ENCODE assay signal across 19 cellular contexts in genomic region chr1:164922585-164922984, GRCh38.
"Had no signal": no experiment of that assay in that cellular context is flagged by ENCODE, and none has a peak within 500 bp of the region (broad histone marks: within the 10 kb centered on the region; RNA-seq: fewer than 3 reads in every experiment).

No MANE protein-coding gene starts in this region.

- H3K9me3 Mint-ChIP-seq: activated naive CD4-positive, alpha-beta T cell treated with anti-CD3 and anti-CD28 coated beads for 36 hours; activated T-helper 2 cell treated with anti-CD3 and anti-CD28 coated beads, Interferon-gamma antibody, Interleukin-2, Interleukin-4, amounts not matched to agents 10 μg/mL and 5 μg/mL and 100 μg/mL, durations not matched to agents 14 hours and 24 hours and 36 hours; memory B cell had no signal

- H3K4me3 ChIP-seq: cardiac muscle cell, hepatocyte, left lung, mucosa of descending colon, pancreas, sigmoid colon, spleen, stomach, testis, upper lobe of left lung had no signal

- H3K4me1 Mint-ChIP-seq: memory B cell; naive thymus-derived CD4-positive, alpha-beta T cell had no signal

- H3K9me3 ChIP-seq: left lung, mucosa of descending colon, pancreas, sigmoid colon, spleen, stomach, testis, upper lobe of left lung had no signal

- H3K36me3 ChIP-seq: cardiac muscle cell, left lung, pancreas, sigmoid colon, spleen, stomach, upper lobe of left lung had no signal

- DNase-seq: activated CD4-positive, alpha-beta T cell treated with anti-CD3 and anti-CD28 coated beads, Interleukin-2, amount 50 U/mL, for 1 hour; activated CD4-positive, CD25-positive, alpha-beta regulatory T cell; activated naive CD4-positive, alpha-beta T cell treated with anti-CD3 and anti-CD28 coated beads for 36 hours; left lung; mucosa of descending colon; naive thymus-derived CD4-positive, alpha-beta T cell; pancreas; sigmoid colon; spleen; stomach; testis; upper lobe of left lung had no signal

- H3K36me3 Mint-ChIP-seq: memory B cell; naive thymus-derived CD4-positive, alpha-beta T cell had no signal

- H3K27ac Mint-ChIP-seq: activated naive CD4-positive, alpha-beta T cell treated with anti-CD3 and anti-CD28 coated beads for 36 hours; activated T-helper 2 cell treated with anti-CD3 and anti-CD28 coated beads, Interferon-gamma antibody, Interleukin-2, Interleukin-4, amounts not matched to agents 10 μg/mL and 5 μg/mL and 100 μg/mL, durations not matched to agents 14 hours and 24 hours and 36 hours; memory B cell; naive thymus-derived CD4-positive, alpha-beta T cell had no signal

- FAIRE-seq: endometrium, keratinocyte, pancreas, TTC549 had no signal

- H3K4me1 ChIP-seq: left lung, pancreas, spleen, testis, upper lobe of left lung had no signal

- H3K27ac ChIP-seq: cardiac muscle cell, hepatocyte, left lung, pancreas, sigmoid colon, spleen, stomach, testis, upper lobe of left lung had no signal

- H3K27me3 ChIP-seq: cardiac muscle cell, hepatocyte, left lung, pancreas, sigmoid colon, spleen, stomach, testis, upper lobe of left lung had no signal

- ATAC-seq: left lung; mucosa of descending colon; naive thymus-derived CD4-positive, alpha-beta T cell; pancreas had no signal

- H3K4me3 Mint-ChIP-seq: activated naive CD4-positive, alpha-beta T cell treated with anti-CD3 and anti-CD28 coated beads for 36 hours; memory B cell; naive thymus-derived CD4-positive, alpha-beta T cell had no signal

- H3K27me3 Mint-ChIP-seq: memory B cell had no signal
